15 cellular contexts compared by ENCODE assay signal in genomic region chr22:48044484-48045060, GRCh38.
A peak's percentile ranks its signal among the peaks of the same experiment; 100 is the strongest.
DNase-seq lines count a peak whose midpoint lies in the region; ATAC-seq and TF ChIP-seq lines count a peak whose summit lies in the region.
"Had no signal": no experiment of that assay in that cellular context is flagged by ENCODE, and none has a peak within 500 bp of the region (broad histone marks: within the 10 kb centered on the region; RNA-seq: fewer than 3 reads in every experiment).

No MANE protein-coding gene starts in this region.

- H3K9me3 ChIP-seq in DND-41 (ENCODE audit: insufficient read depth, low read length, severe bottlenecking) (no peaks in the 10 kb centered on the region), OCI-LY1 (ENCODE audit: low read length) (no peaks in the 10 kb centered on the region), mesenchymal stem cell (ENCODE audit: control insufficient read depth, low read length) (no peaks in the 10 kb centered on the region), lower lobe of right lung (no peaks in the 10 kb centered on the region)
- H3K9me3 ChIP-seq: A549, SJCRH30 had no signal

- WGBS in mesenchymal stem cell = 75% methylated on average over 6 of the region's 9 CpGs

- H3K14ac ChIP-seq in mesenchymal stem cell (ENCODE audit: low read length in 2 of 2) = no peak overlapping the region

- H3K79me2 ChIP-seq in DND-41 (ENCODE audit: insufficient read depth, low read length) (no peaks in the 10 kb centered on the region), OCI-LY1 (ENCODE audit: insufficient read depth, low read length) (no peaks in the 10 kb centered on the region)

- no peak overlapping the region for H4K91ac ChIP-seq in mesenchymal stem cell (ENCODE audit: low read length)

- H3K4me3 ChIP-seq in DND-41 (ENCODE audit: low read depth in 1 of 2, low read length in 2 of 2) (peak overlapping the region in 1 of 2 experiments; percentile 13; a peak in 1 of 4 replicates), OCI-LY1 (ENCODE audit: low read depth, low read length, poor library complexity, severe bottlenecking) (no peak overlapping the region), mesenchymal stem cell (ENCODE audit: insufficient read depth in 1 of 2, low read depth in 1 of 2, low read length in 2 of 2) (no peak overlapping the region), lower lobe of right lung (no peak overlapping the region)
- H3K4me3 ChIP-seq: A549, SJCRH30 had no signal

- H4K20me1 ChIP-seq in DND-41 (ENCODE audit: insufficient read depth, low read length) = no peaks in the 10 kb centered on the region
- H4K20me1 ChIP-seq in OCI-LY1 (ENCODE audit: insufficient read depth, low read length) = no peaks in the 10 kb centered on the region

- no peak overlapping the region for H2BK120ac ChIP-seq in mesenchymal stem cell (ENCODE audit: low read depth, low read length)

- H3K18ac ChIP-seq in mesenchymal stem cell (ENCODE audit: low read depth in 1 of 2, low read length in 2 of 2) = no peak overlapping the region

- peak overlapping the region; percentile 40 for H3K4me2 ChIP-seq in DND-41 (ENCODE audit: insufficient read depth, low read length)
- H3K4me2 ChIP-seq in OCI-LY1 (ENCODE audit: low read length) = no peak overlapping the region; the same call in 1 of the 2 replicates
- no peak overlapping the region for H3K4me2 ChIP-seq in mesenchymal stem cell (ENCODE audit: low read length, poor library complexity, severe bottlenecking)
- H3K4me2 ChIP-seq: A549 had no signal

- ATAC-seq in DND-41 (ENCODE audit: insufficient read depth, low read depth) (peak; percentile 46), lower lobe of right lung (no peak), GM19395 (IDR thresholded peaks at IDR 0.05; ENCODE audit: unreplicated experiment) (no peak)
- ATAC-seq: A549, HCT116, Panc1 had no signal

- no peak overlapping the region for H2BK15ac ChIP-seq in mesenchymal stem cell (ENCODE audit: low read depth, poor library complexity, severe bottlenecking)

- peak overlapping the region; percentile 21; the same call in 1 of the 2 replicates for H2AFZ ChIP-seq in DND-41 (ENCODE audit: low read depth, low read length)
- no peak overlapping the region for H2AFZ ChIP-seq in OCI-LY1 (ENCODE audit: low read length)
- H2AFZ ChIP-seq in mesenchymal stem cell (ENCODE audit: low read depth, low read length) = no peak overlapping the region

- no peak overlapping the region for H2BK12ac ChIP-seq in mesenchymal stem cell (ENCODE audit: low read length in 2 of 2)

- no peak overlapping the region for H3K4ac ChIP-seq in mesenchymal stem cell (ENCODE audit: low read depth in 1 of 2, low read length in 2 of 2)

- no peaks in the 10 kb centered on the region for H3K27me3 ChIP-seq in DND-41 (ENCODE audit: insufficient read depth, low read length, poor library complexity)
- H3K27me3 ChIP-seq in OCI-LY1 (ENCODE audit: insufficient read depth, low read length) = no peaks in the 10 kb centered on the region
- H3K27me3 ChIP-seq in mesenchymal stem cell (ENCODE audit: control insufficient read depth in 1 of 2, insufficient read depth in 1 of 2, low read length in 2 of 2) = no peaks in the 10 kb centered on the region
- H3K27me3 ChIP-seq in lower lobe of right lung (ENCODE audit: low read depth) = peaks cover 14% of the 10 kb centered on the region
- H3K27me3 ChIP-seq: SJCRH30 had no signal

- no peaks in the 10 kb centered on the region for H3K9me2 ChIP-seq in OCI-LY1 (ENCODE audit: low read depth, low read length)

- H3F3A ChIP-seq in OCI-LY1 (ENCODE audit: insufficient read depth, low read length) = no peaks in the 10 kb centered on the region

- DNase-seq in AG20443 (ENCODE audit: low spot score) (peak; percentile 2), DND-41 (peak; percentile 77), iPS-NIHi7 (ENCODE audit: extremely low spot score) (peak; percentile 27), posterior cingulate gyrus (no peak), mesenchymal stem cell (no peak), lower lobe of right lung (no peak)
- DNase-seq: DMS79 treated with DMSO at 0.1 percent for 48 hours, NCI-H1105 treated with DMSO at 0.1 percent for 48 hours, NCI-H1930 had no signal

- no peaks in the 10 kb centered on the region for H3K36me3 ChIP-seq in DND-41 (ENCODE audit: insufficient read depth, low read length)
- H3K36me3 ChIP-seq in OCI-LY1 (ENCODE audit: insufficient read depth, low read length) = no peaks in the 10 kb centered on the region
- no peaks in the 10 kb centered on the region for H3K36me3 ChIP-seq in mesenchymal stem cell (ENCODE audit: control insufficient read depth in 1 of 2, insufficient read depth in 2 of 2, low read depth in 1 of 2, low read length in 2 of 2)
- no peaks in the 10 kb centered on the region for H3K36me3 ChIP-seq in lower lobe of right lung
- H3K36me3 ChIP-seq: SJCRH30 had no signal

- H4K8ac ChIP-seq in mesenchymal stem cell (ENCODE audit: low read length) = no peak overlapping the region

- TF ChIP-seq CTCF in DND-41 (IDR thresholded peaks at IDR 0.05; ENCODE audit: borderline replicate concordance, extremely low read depth, low read length, poor library complexity, severe bottlenecking) (peak; percentile 52), OCI-LY1 (IDR thresholded peaks at IDR 0.05; ENCODE audit: low read length) (no peak), lower lobe of right lung (IDR thresholded peaks at IDR 0.05) (no peak)

- H3K9ac ChIP-seq in DND-41 (ENCODE audit: low read depth, low read length) (peak overlapping the region; percentile 43), OCI-LY1 (ENCODE audit: low read length) (peak overlapping the region; percentile 1; the same call in 1 of the 2 replicates), mesenchymal stem cell (ENCODE audit: low read length) (no peak overlapping the region)

- no peak overlapping the region for H3K23ac ChIP-seq in mesenchymal stem cell (ENCODE audit: low read length in 2 of 2)

- no peak overlapping the region for H2AK5ac ChIP-seq in mesenchymal stem cell (ENCODE audit: low read length, severe bottlenecking)

- H3K79me1 ChIP-seq in mesenchymal stem cell (replicated peaks; ENCODE audit: low read length, poor library complexity, severe bottlenecking) = no peaks in the 10 kb centered on the region

- H2BK5ac ChIP-seq in mesenchymal stem cell (ENCODE audit: low read depth, low read length, poor library complexity, severe bottlenecking) = no peak overlapping the region

- H3K27ac ChIP-seq in DND-41 (ENCODE audit: low read length) (peak overlapping the region; percentile 82), OCI-LY1 (ENCODE audit: low read depth, low read length, poor library complexity, severe bottlenecking) (peak overlapping the region; percentile 75), mesenchymal stem cell (ENCODE audit: low read length, poor library complexity, severe bottlenecking) (no peak overlapping the region), lower lobe of right lung (no peak overlapping the region)
- H3K27ac ChIP-seq: A549, SJCRH30 had no signal

- H3K4me1 ChIP-seq in DND-41 (ENCODE audit: insufficient read depth, low read length) = peaks cover 74% of the 10 kb centered on the region
- H3K4me1 ChIP-seq in OCI-LY1 (ENCODE audit: insufficient read depth, low read length, severe bottlenecking) = peaks cover 41% of the 10 kb centered on the region
- no peaks in the 10 kb centered on the region for H3K4me1 ChIP-seq in mesenchymal stem cell (ENCODE audit: control insufficient read depth, insufficient read depth, low read depth, low read length)
- H3K4me1 ChIP-seq in lower lobe of right lung = no peaks in the 10 kb centered on the region
- H3K4me1 ChIP-seq: A549, SJCRH30 had no signal

- intact Hi-C loops in posterior cingulate gyrus (cut with DNase I) (no loop called here), lower lobe of right lung (cut with DNase I) (no loop called here)

Comparison
In these comparisons a context has a peak if more than half of its experiments do, and no peak if none do; other contexts are left out.
1. DNase-seq: peak in AG20443 (single experiment), DND-41 (single experiment) and iPS-NIHi7 (single experiment); none in posterior cingulate gyrus (0 of 10), mesenchymal stem cell (single experiment) and lower lobe of right lung (single experiment).
2. H3K27ac ChIP-seq: peak in DND-41 (single experiment) and OCI-LY1 (single experiment); none in mesenchymal stem cell (single experiment) and lower lobe of right lung (single experiment).